In the genomic region with DNA sequence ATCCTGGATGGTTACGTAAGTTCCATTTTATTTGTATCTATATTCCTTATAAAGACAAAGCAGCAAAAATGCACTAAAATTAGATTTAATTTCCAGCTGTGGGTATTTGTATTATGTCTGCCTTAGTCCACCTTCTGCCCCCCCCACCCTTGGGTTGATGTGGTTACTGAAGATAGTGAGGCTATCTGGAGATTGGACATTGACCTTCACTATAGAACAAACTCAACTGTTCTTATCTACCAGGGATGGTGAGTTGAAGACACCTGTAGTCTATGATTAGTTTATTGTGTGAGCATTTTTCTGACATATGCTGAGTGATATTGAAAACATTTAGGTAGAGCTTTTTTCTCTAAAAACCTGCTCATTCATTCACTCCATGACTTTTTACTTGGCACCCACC, we compare ENCODE assay signal across 28 cellular contexts.
"Had no signal": no experiment of that assay in that cellular context is flagged by ENCODE, and none has a peak within 500 bp of the region (broad histone marks: within the 10 kb centered on the region; RNA-seq: fewer than 3 reads in every experiment).

No MANE protein-coding gene starts in this region.

- H3K36me3 ChIP-seq: left ventricle myocardium inferior, pancreas, prostate gland, sigmoid colon, stomach, tibial artery, uterus had no signal

- DNase-seq: hypothalamus; immature natural killer cell; kidney; left ventricle myocardium inferior; mesendoderm; naive thymus-derived CD4-positive, alpha-beta T cell; nucleus accumbens; pancreas; posterior cingulate gyrus; retina; right cardiac atrium; sigmoid colon; stimulated activated CD4-positive, alpha-beta T cell treated with anti-CD3 and anti-CD28 coated beads, Interleukin-1b, Interleukin-23, amount 100 ng/mL, for 48 hours; stimulated activated CD4-positive, alpha-beta T cell treated with anti-CD3 and anti-CD28 coated beads, Interleukin-2, amount 100 ng/mL, for 48 hours; stimulated activated CD4-positive, alpha-beta T cell treated with anti-CD3 and anti-CD28 coated beads, Interleukin-4, amount 100 ng/mL, for 4 hours; stimulated activated CD8-positive, alpha-beta memory T cell treated with anti-CD3 and anti-CD28 coated beads, Interleukin-4, amount 100 ng/mL, for 48 hours; stimulated activated naive CD8-positive, alpha-beta T cell treated with anti-CD3 and anti-CD28 coated beads, Interleukin-15, Interleukin-2, amounts not matched to agents 100 U/mL and 50 U/mL, for 24 hours; stomach; testis; tibial artery; trophoblast cell; uterus had no signal

- H3K27me3 ChIP-seq: pancreas, sigmoid colon, stomach, testis, tibial artery, uterus had no signal

- H3K4me1 ChIP-seq: pancreas, prostate gland had no signal

- ATAC-seq: naive thymus-derived CD4-positive, alpha-beta T cell; natural killer cell treated with Interleukin-12 subunit alpha and Interleukin-12 subunit beta and Interleukin-15 and Interleukin-18, amount 100 ng/mL, for 72 hours; pancreas; right cardiac atrium; stimulated activated memory B cell treated with anti-CD40 and anti-IgM and Interleukin-4, amounts not matched to agents 10 μg/mL and 1 μg/mL and 100 μg/mL, for 72 hours; stimulated activated naive CD8-positive, alpha-beta T cell treated with anti-CD3 and anti-CD28 coated beads, Interleukin-15, Interleukin-2, amounts not matched to agents 100 U/mL and 50 U/mL, for 24 hours had no signal

- FAIRE-seq: islet of Langerhans, kidney, pancreas had no signal

- H3K4me3 ChIP-seq: left ventricle myocardium inferior, lung, pancreas, prostate gland, sigmoid colon, smooth muscle cell, stomach, testis, tibial artery, uterus had no signal

- H3K27ac ChIP-seq: left ventricle myocardium inferior, pancreas, prostate gland, testis, uterus had no signal

- H3K9me3 ChIP-seq: left ventricle myocardium inferior, pancreas, prostate gland, sigmoid colon, stomach, testis, tibial artery, uterus had no signal

- H3K4me2 ChIP-seq: smooth muscle cell had no signal
